Comparison of ENCODE assay signal across 8 cellular contexts in genomic region chr12:6370994-6371754, GRCh38. TPM values are rescaled to one million over a fixed set of nuclear protein-coding genes. Genes with fewer than 3 reads are reported as not detected.
DNase-seq lines count a peak whose midpoint lies in the region; ATAC-seq and TF ChIP-seq lines count a peak whose summit lies in the region.

No MANE protein-coding gene starts in this region.

- H3K4me3 ChIP-seq in cardiac muscle cell (no peak overlapping the region), right atrium auricular region (no peak overlapping the region), RWPE2 (ENCODE audit: severe bottlenecking) (peak overlapping the region; percentile 12), foreskin fibroblast (ENCODE audit: low read depth in 1 of 2, low read length in 2 of 2) (no peak overlapping the region), spleen (no peak overlapping the region)

- H3K9me3 ChIP-seq in cardiac muscle cell (ENCODE audit: low read depth) (no peaks in the 10 kb centered on the region), right atrium auricular region (no peaks in the 10 kb centered on the region), RWPE2 (ENCODE audit: severe bottlenecking) (no peaks in the 10 kb centered on the region), spleen (no peaks in the 10 kb centered on the region)

- no peak for TF ChIP-seq POLR2A in spleen (IDR thresholded peaks at IDR 0.05)

- ATAC-seq in RWPE2 (ENCODE audit: low read depth): peak; percentile 76
- ATAC-seq in HG03378 (IDR thresholded peaks at IDR 0.05; ENCODE audit: unreplicated experiment): no peak
- ATAC-seq in stimulated activated naive B cell treated with anti-CD40 and anti-IgM and Interleukin-4, amounts not matched to agents 10 μg/mL and 1 μg/mL and 100 μg/mL, for 72 hours (replicated peaks): no peak
- no peak for ATAC-seq in GM18868 (IDR thresholded peaks at IDR 0.05; ENCODE audit: unreplicated experiment)

- peaks cover 7 to 21% of the 10 kb centered on the region in 2 donors for H3K4me1 Mint-ChIP-seq in stimulated activated naive B cell treated with anti-CD40 and anti-IgM and Interleukin-4, amounts not matched to agents 10 μg/mL and 1 μg/mL and 100 μg/mL, for 72 hours

- intact Hi-C loops in spleen (cut with DNase I; ENCODE audit: low total_unique reads): no loop called here

- peak; percentile 23 for TF ChIP-seq CTCF in cardiac muscle cell (IDR thresholded peaks at IDR 0.05; ENCODE audit: low read depth, low read length)
- TF ChIP-seq CTCF in right atrium auricular region (IDR thresholded peaks at IDR 0.05): no peak
- TF ChIP-seq CTCF in RWPE2 (IDR thresholded peaks at IDR 0.05; ENCODE audit: poor library complexity, severe bottlenecking): no peak
- TF ChIP-seq CTCF in foreskin fibroblast (IDR thresholded peaks at IDR 0.05; ENCODE audit: low read depth, low read length): no peak
- no peak for TF ChIP-seq CTCF in spleen (IDR thresholded peaks at IDR 0.05 in 8 of 11, conservative IDR thresholded peaks at IDR 0.05 in 3 of 11)

- H3K36me3 Mint-ChIP-seq in stimulated activated naive B cell treated with anti-CD40 and anti-IgM and Interleukin-4, amounts not matched to agents 10 μg/mL and 1 μg/mL and 100 μg/mL, for 72 hours: no peaks in the 10 kb centered on the region

- H3K4me1 ChIP-seq in cardiac muscle cell (ENCODE audit: low read depth): peaks cover 3% of the 10 kb centered on the region
- peaks cover 0 to 13% of the 10 kb centered on the region in 2 donors for H3K4me1 ChIP-seq in right atrium auricular region
- peaks cover 48% of the 10 kb centered on the region for H3K4me1 ChIP-seq in RWPE2 (ENCODE audit: insufficient read depth, poor library complexity, severe bottlenecking)
- H3K4me1 ChIP-seq in spleen: peaks cover 16 to 71% (median 42%) of the 10 kb centered on the region in 6 donors

- H3K27ac ChIP-seq in cardiac muscle cell: no peak overlapping the region
- H3K27ac ChIP-seq in right atrium auricular region: no peak overlapping the region
- H3K27ac ChIP-seq in RWPE2 (ENCODE audit: poor library complexity, severe bottlenecking): peak overlapping the region; percentile 100
- H3K27ac ChIP-seq in spleen: peak overlapping the region in 5 of 8 donors; percentile 9 to 70 (median 45)

- no peak overlapping the region for H3K27ac Mint-ChIP-seq in stimulated activated naive B cell treated with anti-CD40 and anti-IgM and Interleukin-4, amounts not matched to agents 10 μg/mL and 1 μg/mL and 100 μg/mL, for 72 hours

- WGBS in spleen, 5 donors: 66 to 84% (median 78%) methylated on average over 12 to 15 of the region's 15 CpGs

- no peaks in the 10 kb centered on the region for H3K36me3 ChIP-seq in cardiac muscle cell
- no peaks in the 10 kb centered on the region for H3K36me3 ChIP-seq in right atrium auricular region
- H3K36me3 ChIP-seq in RWPE2 (ENCODE audit: low read depth): peaks cover 72% of the 10 kb centered on the region
- no peaks in the 10 kb centered on the region for H3K36me3 ChIP-seq in spleen

- H3K27me3 Mint-ChIP-seq in stimulated activated naive B cell treated with anti-CD40 and anti-IgM and Interleukin-4, amounts not matched to agents 10 μg/mL and 1 μg/mL and 100 μg/mL, for 72 hours: peaks cover 56 to 57% of the 10 kb centered on the region in 2 donors

- DNase-seq in cardiac muscle cell (ENCODE audit: low read depth in 1 of 2, low spot score in 1 of 2) (peak in 1 of 2 donors; percentile 56), right atrium auricular region (ENCODE audit: low spot score) (no peak), RWPE2 (ENCODE audit: low spot score) (peak; percentile 98), foreskin fibroblast (peak; percentile 60 to 62), spleen (peak; percentile 48)
- DNase-seq in stimulated activated naive B cell treated with anti-CD40 and anti-IgM and Interleukin-4, amounts not matched to agents 10 μg/mL and 1 μg/mL and 100 μg/mL, for 72 hours: no peak

- H3K4me3 Mint-ChIP-seq in stimulated activated naive B cell treated with anti-CD40 and anti-IgM and Interleukin-4, amounts not matched to agents 10 μg/mL and 1 μg/mL and 100 μg/mL, for 72 hours: no peak overlapping the region

- no peaks in the 10 kb centered on the region for H3K9me3 Mint-ChIP-seq in stimulated activated naive B cell treated with anti-CD40 and anti-IgM and Interleukin-4, amounts not matched to agents 10 μg/mL and 1 μg/mL and 100 μg/mL, for 72 hours

- peaks cover 25% of the 10 kb centered on the region for H3K27me3 ChIP-seq in cardiac muscle cell
- H3K27me3 ChIP-seq in right atrium auricular region: no peaks in the 10 kb centered on the region
- no peaks in the 10 kb centered on the region for H3K27me3 ChIP-seq in RWPE2 (ENCODE audit: insufficient read depth, poor library complexity, severe bottlenecking)
- H3K27me3 ChIP-seq in spleen (replicated peaks in 1 of 7): peaks cover 0 to 19% (median 0%) of the 10 kb centered on the region in 7 donors

RNA-seq across cellular contexts. Expression of gene SCNN1A, which starts 4.2 kb away (rescaled TPM):
- total RNA-seq in cardiac muscle cell: 0.25 and 0.66 TPM in 2 replicates
- polyA plus RNA-seq in cardiac muscle cell: not detected in 2 replicates
- 10 to 100 TPM in 1 of 2 donors, 1 to 10 TPM in 1; 2.7 to 18.7 TPM for total RNA-seq in right atrium auricular region
- total RNA-seq in spleen: 1 to 10 TPM in 6 of 7 donors, under 1 TPM in 1; 0.84 to 8.6 (median 2.0) TPM
- under 1 TPM; 0.17 to 0.22 (median 0.18) TPM for polyA plus RNA-seq in spleen

RNA-seq across cellular contexts. Expression of gene LTBR, which starts 12.8 kb away (rescaled TPM):
- total RNA-seq in cardiac muscle cell (2.2 and 4.1 TPM in 2 replicates), right atrium auricular region (10 to 100 TPM; 63.6 to 72.1 TPM), spleen (100 to 1,000 TPM in 3 of 7 donors, 10 to 100 TPM in 4; 49.0 to 155 (median 87.8) TPM)
- polyA plus RNA-seq in cardiac muscle cell (0.65 and 2.4 TPM in 2 replicates), spleen (10 to 100 TPM; 14.4 to 29.2 (median 15.7) TPM)

RNA-seq across cellular contexts. Expression of gene TNFRSF1A, which starts 29.3 kb away (rescaled TPM):
- total RNA-seq in cardiac muscle cell (32.8 and 33.3 TPM in 2 replicates), right atrium auricular region (100 to 1,000 TPM in 1 of 2 donors, 10 to 100 TPM in 1; 62.9 to 176 TPM), spleen (100 to 1,000 TPM; 153 to 578 (median 224) TPM)
- polyA plus RNA-seq in cardiac muscle cell (41.7 and 42.3 TPM in 2 replicates), spleen (10 to 100 TPM; 22.5 to 40.6 (median 22.8) TPM)

Comparison
In these comparisons a context has a peak if more than half of its experiments do, and no peak if none do; other contexts are left out.
1. DNase-seq: peak in RWPE2 (single experiment), foreskin fibroblast (2 of 2) and spleen (single experiment); none in right atrium auricular region (single experiment) and stimulated activated naive B cell treated with anti-CD40 and anti-IgM and Interleukin-4, amounts not matched to agents 10 μg/mL and 1 μg/mL and 100 μg/mL, for 72 hours (single experiment).
2. H3K27ac ChIP-seq: peak in RWPE2 (single experiment) and spleen (5 of 8); none in cardiac muscle cell (single experiment) and right atrium auricular region (0 of 2).